Comparison of ENCODE assay signal across 1 cellular context in genomic region chr5:64939772-64940510, GRCh38.
TF ChIP-seq lines count a peak whose summit lies in the region.

No MANE protein-coding gene starts in this region.

TF ChIP-seq in HepG2, 621 proteins besides CTCF, POLR2A, EP300 and RAD21 (continued from another document and continues in another):
- TF ChIP-seq, protein P1, sequence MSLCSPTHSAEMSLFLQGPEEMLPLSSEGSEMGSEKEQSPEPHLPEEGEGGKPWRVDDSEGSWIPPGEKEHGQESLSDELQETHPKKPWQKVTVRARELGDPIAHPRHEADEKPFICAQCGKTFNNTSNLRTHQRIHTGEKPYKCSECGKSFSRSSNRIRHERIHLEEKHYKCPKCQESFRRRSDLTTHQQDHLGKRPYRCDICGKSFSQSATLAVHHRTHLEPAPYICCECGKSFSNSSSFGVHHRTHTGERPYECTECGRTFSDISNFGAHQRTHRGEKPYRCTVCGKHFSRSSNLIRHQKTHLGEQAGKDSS (CRISPR knock-in tag; IDR thresholded peaks at IDR 0.05; ENCODE audit: borderline replicate concordance, low read depth) = no peak
- TF ChIP-seq ZNF431 (CRISPR knock-in tag; IDR thresholded peaks at IDR 0.05; ENCODE audit: borderline replicate concordance, low read depth) = peak; percentile 24; the same call in 1 of the 2 replicates
- TF ChIP-seq DR1 (CRISPR knock-in tag; IDR thresholded peaks at IDR 0.05) = no peak
- peak; percentile 19; the same call in 1 of the 2 replicates for TF ChIP-seq ZBTB37 (CRISPR knock-in tag; IDR thresholded peaks at IDR 0.05)
- no peak for TF ChIP-seq AGO1 (IDR thresholded peaks at IDR 0.05; ENCODE audit: low read depth, low read length, poor library complexity, severe bottlenecking)
- TF ChIP-seq STAG1 (CRISPR knock-in tag; IDR thresholded peaks at IDR 0.05) = no peak
- 0 out of 2 replicates have a peak, but pooled peaks have one; percentile 17 for TF ChIP-seq ZNF792 (CRISPR knock-in tag; IDR thresholded peaks at IDR 0.05)
- TF ChIP-seq, protein P2, sequence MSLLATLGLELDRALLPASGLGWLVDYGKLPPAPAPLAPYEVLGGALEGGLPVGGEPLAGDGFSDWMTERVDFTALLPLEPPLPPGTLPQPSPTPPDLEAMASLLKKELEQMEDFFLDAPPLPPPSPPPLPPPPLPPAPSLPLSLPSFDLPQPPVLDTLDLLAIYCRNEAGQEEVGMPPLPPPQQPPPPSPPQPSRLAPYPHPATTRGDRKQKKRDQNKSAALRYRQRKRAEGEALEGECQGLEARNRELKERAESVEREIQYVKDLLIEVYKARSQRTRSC (CRISPR knock-in tag; IDR thresholded peaks at IDR 0.05; ENCODE audit: low read depth) = no peak
- no peak for TF ChIP-seq KDM1A (CRISPR knock-in tag; IDR thresholded peaks at IDR 0.05)
- TF ChIP-seq, protein P3, sequence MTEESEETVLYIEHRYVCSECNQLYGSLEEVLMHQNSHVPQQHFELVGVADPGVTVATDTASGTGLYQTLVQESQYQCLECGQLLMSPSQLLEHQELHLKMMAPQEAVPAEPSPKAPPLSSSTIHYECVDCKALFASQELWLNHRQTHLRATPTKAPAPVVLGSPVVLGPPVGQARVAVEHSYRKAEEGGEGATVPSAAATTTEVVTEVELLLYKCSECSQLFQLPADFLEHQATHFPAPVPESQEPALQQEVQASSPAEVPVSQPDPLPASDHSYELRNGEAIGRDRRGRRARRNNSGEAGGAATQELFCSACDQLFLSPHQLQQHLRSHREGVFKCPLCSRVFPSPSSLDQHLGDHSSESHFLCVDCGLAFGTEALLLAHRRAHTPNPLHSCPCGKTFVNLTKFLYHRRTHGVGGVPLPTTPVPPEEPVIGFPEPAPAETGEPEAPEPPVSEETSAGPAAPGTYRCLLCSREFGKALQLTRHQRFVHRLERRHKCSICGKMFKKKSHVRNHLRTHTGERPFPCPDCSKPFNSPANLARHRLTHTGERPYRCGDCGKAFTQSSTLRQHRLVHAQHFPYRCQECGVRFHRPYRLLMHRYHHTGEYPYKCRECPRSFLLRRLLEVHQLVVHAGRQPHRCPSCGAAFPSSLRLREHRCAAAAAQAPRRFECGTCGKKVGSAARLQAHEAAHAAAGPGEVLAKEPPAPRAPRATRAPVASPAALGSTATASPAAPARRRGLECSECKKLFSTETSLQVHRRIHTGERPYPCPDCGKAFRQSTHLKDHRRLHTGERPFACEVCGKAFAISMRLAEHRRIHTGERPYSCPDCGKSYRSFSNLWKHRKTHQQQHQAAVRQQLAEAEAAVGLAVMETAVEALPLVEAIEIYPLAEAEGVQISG (CRISPR knock-in tag; IDR thresholded peaks at IDR 0.05) = no peak
- no peak for TF ChIP-seq STAT6 (CRISPR knock-in tag; IDR thresholded peaks at IDR 0.05; ENCODE audit: borderline replicate concordance)
- TF ChIP-seq, protein P4, sequence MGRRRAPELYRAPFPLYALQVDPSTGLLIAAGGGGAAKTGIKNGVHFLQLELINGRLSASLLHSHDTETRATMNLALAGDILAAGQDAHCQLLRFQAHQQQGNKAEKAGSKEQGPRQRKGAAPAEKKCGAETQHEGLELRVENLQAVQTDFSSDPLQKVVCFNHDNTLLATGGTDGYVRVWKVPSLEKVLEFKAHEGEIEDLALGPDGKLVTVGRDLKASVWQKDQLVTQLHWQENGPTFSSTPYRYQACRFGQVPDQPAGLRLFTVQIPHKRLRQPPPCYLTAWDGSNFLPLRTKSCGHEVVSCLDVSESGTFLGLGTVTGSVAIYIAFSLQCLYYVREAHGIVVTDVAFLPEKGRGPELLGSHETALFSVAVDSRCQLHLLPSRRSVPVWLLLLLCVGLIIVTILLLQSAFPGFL (CRISPR knock-in tag; IDR thresholded peaks at IDR 0.05) = no peak
- no peak for TF ChIP-seq ZNF83 (CRISPR knock-in tag; IDR thresholded peaks at IDR 0.05; ENCODE audit: borderline replicate concordance)
- TF ChIP-seq PITX1 (CRISPR knock-in tag; IDR thresholded peaks at IDR 0.05) = no peak
- TF ChIP-seq KLF15 (CRISPR knock-in tag; IDR thresholded peaks at IDR 0.05; ENCODE audit: borderline replicate concordance) = no peak
- TF ChIP-seq ZNF296 (CRISPR knock-in tag; conservative IDR thresholded peaks at IDR 0.05) = no peak
- TF ChIP-seq ZNF589 (CRISPR knock-in tag; conservative IDR thresholded peaks at IDR 0.05) = no peak
- no peak for TF ChIP-seq GABPA (IDR thresholded peaks at IDR 0.05; ENCODE audit: low read depth, low read length)
- TF ChIP-seq GABPA (CRISPR knock-in tag; IDR thresholded peaks at IDR 0.05; ENCODE audit: low read depth) = no peak
- TF ChIP-seq ZSCAN21 (CRISPR knock-in tag; IDR thresholded peaks at IDR 0.05; ENCODE audit: borderline replicate concordance) = no peak
- no peak for TF ChIP-seq DDIT3 (CRISPR knock-in tag; IDR thresholded peaks at IDR 0.05)
- TF ChIP-seq KMT2A (CRISPR knock-in tag; IDR thresholded peaks at IDR 0.05) = no peak
- TF ChIP-seq POGZ (CRISPR knock-in tag; IDR thresholded peaks at IDR 0.05) = peak; percentile 69
- TF ChIP-seq, protein P5, sequence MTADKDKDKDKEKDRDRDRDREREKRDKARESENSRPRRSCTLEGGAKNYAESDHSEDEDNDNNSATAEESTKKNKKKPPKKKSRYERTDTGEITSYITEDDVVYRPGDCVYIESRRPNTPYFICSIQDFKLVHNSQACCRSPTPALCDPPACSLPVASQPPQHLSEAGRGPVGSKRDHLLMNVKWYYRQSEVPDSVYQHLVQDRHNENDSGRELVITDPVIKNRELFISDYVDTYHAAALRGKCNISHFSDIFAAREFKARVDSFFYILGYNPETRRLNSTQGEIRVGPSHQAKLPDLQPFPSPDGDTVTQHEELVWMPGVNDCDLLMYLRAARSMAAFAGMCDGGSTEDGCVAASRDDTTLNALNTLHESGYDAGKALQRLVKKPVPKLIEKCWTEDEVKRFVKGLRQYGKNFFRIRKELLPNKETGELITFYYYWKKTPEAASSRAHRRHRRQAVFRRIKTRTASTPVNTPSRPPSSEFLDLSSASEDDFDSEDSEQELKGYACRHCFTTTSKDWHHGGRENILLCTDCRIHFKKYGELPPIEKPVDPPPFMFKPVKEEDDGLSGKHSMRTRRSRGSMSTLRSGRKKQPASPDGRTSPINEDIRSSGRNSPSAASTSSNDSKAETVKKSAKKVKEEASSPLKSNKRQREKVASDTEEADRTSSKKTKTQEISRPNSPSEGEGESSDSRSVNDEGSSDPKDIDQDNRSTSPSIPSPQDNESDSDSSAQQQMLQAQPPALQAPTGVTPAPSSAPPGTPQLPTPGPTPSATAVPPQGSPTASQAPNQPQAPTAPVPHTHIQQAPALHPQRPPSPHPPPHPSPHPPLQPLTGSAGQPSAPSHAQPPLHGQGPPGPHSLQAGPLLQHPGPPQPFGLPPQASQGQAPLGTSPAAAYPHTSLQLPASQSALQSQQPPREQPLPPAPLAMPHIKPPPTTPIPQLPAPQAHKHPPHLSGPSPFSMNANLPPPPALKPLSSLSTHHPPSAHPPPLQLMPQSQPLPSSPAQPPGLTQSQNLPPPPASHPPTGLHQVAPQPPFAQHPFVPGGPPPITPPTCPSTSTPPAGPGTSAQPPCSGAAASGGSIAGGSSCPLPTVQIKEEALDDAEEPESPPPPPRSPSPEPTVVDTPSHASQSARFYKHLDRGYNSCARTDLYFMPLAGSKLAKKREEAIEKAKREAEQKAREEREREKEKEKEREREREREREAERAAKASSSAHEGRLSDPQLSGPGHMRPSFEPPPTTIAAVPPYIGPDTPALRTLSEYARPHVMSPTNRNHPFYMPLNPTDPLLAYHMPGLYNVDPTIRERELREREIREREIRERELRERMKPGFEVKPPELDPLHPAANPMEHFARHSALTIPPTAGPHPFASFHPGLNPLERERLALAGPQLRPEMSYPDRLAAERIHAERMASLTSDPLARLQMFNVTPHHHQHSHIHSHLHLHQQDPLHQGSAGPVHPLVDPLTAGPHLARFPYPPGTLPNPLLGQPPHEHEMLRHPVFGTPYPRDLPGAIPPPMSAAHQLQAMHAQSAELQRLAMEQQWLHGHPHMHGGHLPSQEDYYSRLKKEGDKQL (CRISPR knock-in tag; IDR thresholded peaks at IDR 0.05; ENCODE audit: low read depth) = no peak
- TF ChIP-seq RFX5 (IDR thresholded peaks at IDR 0.05; ENCODE audit: low read depth, low read length) = no peak
- TF ChIP-seq, protein P6, sequence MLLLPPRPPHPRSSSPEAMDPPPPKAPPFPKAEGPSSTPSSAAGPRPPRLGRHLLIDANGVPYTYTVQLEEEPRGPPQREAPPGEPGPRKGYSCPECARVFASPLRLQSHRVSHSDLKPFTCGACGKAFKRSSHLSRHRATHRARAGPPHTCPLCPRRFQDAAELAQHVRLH (CRISPR knock-in tag; IDR thresholded peaks at IDR 0.05; ENCODE audit: borderline replicate concordance, low read depth) = peak; percentile 69; the same call in 1 of the 2 replicates
- TF ChIP-seq CENPX (CRISPR knock-in tag; IDR thresholded peaks at IDR 0.05) = no peak
- TF ChIP-seq, protein P7, sequence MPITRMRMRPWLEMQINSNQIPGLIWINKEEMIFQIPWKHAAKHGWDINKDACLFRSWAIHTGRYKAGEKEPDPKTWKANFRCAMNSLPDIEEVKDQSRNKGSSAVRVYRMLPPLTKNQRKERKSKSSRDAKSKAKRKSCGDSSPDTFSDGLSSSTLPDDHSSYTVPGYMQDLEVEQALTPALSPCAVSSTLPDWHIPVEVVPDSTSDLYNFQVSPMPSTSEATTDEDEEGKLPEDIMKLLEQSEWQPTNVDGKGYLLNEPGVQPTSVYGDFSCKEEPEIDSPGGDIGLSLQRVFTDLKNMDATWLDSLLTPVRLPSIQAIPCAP (CRISPR knock-in tag; IDR thresholded peaks at IDR 0.05; ENCODE audit: low read depth) = no peak
- no peak for TF ChIP-seq ZIK1 (CRISPR knock-in tag; IDR thresholded peaks at IDR 0.05; ENCODE audit: borderline replicate concordance, low read depth)
- 0 out of 2 replicates have a peak, but pooled peaks have one; percentile 34 for TF ChIP-seq HMG20B (CRISPR knock-in tag; conservative IDR thresholded peaks at IDR 0.05)
- no peak for TF ChIP-seq HES4 (CRISPR knock-in tag; IDR thresholded peaks at IDR 0.05; ENCODE audit: borderline replicate concordance)
- no peak for TF ChIP-seq ZSCAN20 (CRISPR knock-in tag; IDR thresholded peaks at IDR 0.05; ENCODE audit: borderline replicate concordance)
- TF ChIP-seq ZFP90 (CRISPR knock-in tag; IDR thresholded peaks at IDR 0.05; ENCODE audit: borderline replicate concordance) = 0 out of 2 replicates have a peak, but pooled peaks have one; percentile 47
- no peak for TF ChIP-seq RBFOX2 (IDR thresholded peaks at IDR 0.05; ENCODE audit: low read depth, low read length)
- no peak for TF ChIP-seq SNRNP70 (IDR thresholded peaks at IDR 0.05; ENCODE audit: low read depth, low read length)
- TF ChIP-seq, protein P8, sequence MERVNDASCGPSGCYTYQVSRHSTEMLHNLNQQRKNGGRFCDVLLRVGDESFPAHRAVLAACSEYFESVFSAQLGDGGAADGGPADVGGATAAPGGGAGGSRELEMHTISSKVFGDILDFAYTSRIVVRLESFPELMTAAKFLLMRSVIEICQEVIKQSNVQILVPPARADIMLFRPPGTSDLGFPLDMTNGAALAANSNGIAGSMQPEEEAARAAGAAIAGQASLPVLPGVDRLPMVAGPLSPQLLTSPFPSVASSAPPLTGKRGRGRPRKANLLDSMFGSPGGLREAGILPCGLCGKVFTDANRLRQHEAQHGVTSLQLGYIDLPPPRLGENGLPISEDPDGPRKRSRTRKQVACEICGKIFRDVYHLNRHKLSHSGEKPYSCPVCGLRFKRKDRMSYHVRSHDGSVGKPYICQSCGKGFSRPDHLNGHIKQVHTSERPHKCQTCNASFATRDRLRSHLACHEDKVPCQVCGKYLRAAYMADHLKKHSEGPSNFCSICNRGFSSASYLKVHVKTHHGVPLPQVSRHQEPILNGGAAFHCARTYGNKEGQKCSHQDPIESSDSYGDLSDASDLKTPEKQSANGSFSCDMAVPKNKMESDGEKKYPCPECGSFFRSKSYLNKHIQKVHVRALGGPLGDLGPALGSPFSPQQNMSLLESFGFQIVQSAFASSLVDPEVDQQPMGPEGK (CRISPR knock-in tag; IDR thresholded peaks at IDR 0.05) = peak; percentile 25; the same call in 1 of the 2 replicates
- TF ChIP-seq ZNF562 (CRISPR knock-in tag; IDR thresholded peaks at IDR 0.05; ENCODE audit: borderline replicate concordance) = no peak
